ENCODE assay signal across 29 cellular contexts in genomic region chr9:70511858-70512257, GRCh38.
"Had no signal": no experiment of that assay in that cellular context is flagged by ENCODE, and none has a peak within 500 bp of the region (broad histone marks: within the 10 kb centered on the region; RNA-seq: fewer than 3 reads in every experiment).

No MANE protein-coding gene starts in this region.

- H3K9me3 ChIP-seq: esophagus squamous epithelium, gastroesophageal sphincter had no signal

- H3K27ac Mint-ChIP-seq: activated CD4-positive, alpha-beta memory T cell treated with anti-CD3 and anti-CD28 coated beads for 36 hours; activated CD4-positive, alpha-beta T cell treated with anti-CD3 and anti-CD28 coated beads for 36 hours; activated CD4-positive, alpha-beta T cell treated with anti-CD3 and anti-CD28 coated beads, Interleukin-2, amount 10 ng/mL, durations not matched to agents 24 days and 14 days; activated CD8-positive, alpha-beta memory T cell treated with anti-CD3 and anti-CD28 coated beads, Interleukin-2, amount 10 ng/mL, durations not matched to agents 7 days and 5 days; activated CD8-positive, alpha-beta T cell treated with anti-CD3 and anti-CD28 coated beads, Interleukin-2, amount 10 ng/mL, durations not matched to agents 7 days and 5 days; activated naive CD4-positive, alpha-beta T cell treated with anti-CD3 and anti-CD28 coated beads, Interleukin-2, amount 10 ng/mL, durations not matched to agents 7 days and 5 days; activated naive CD4-positive, alpha-beta T cell treated with anti-CD3 and anti-CD28 coated beads, Interleukin-2, amount 50 U/mL, for 72 hours; activated naive CD8-positive, alpha-beta T cell treated with anti-CD3 and anti-CD28 coated beads, Interleukin-2, amount 10 ng/mL, durations not matched to agents 7 days and 5 days; activated T-cell treated with anti-CD3 and anti-CD28 coated beads, Interleukin-2, amount 50 U/mL, for 24 hours; activated T-cell treated with anti-CD3 and anti-CD28 coated beads, Interleukin-2, amount 50 U/mL, for 72 hours; effector memory CD8-positive, alpha-beta T cell had no signal

- H3K27me3 Mint-ChIP-seq: activated CD4-positive, alpha-beta memory T cell treated with anti-CD3 and anti-CD28 coated beads for 36 hours; activated CD4-positive, alpha-beta T cell treated with anti-CD3 and anti-CD28 coated beads for 36 hours; activated CD4-positive, alpha-beta T cell treated with anti-CD3 and anti-CD28 coated beads, Interleukin-2, amount 10 ng/mL, durations not matched to agents 24 days and 14 days; activated CD8-positive, alpha-beta memory T cell treated with anti-CD3 and anti-CD28 coated beads, Interleukin-2, amount 10 ng/mL, durations not matched to agents 7 days and 5 days; activated naive CD4-positive, alpha-beta T cell treated with anti-CD3 and anti-CD28 coated beads, Interleukin-2, amount 10 ng/mL, durations not matched to agents 7 days and 5 days; activated naive CD8-positive, alpha-beta T cell treated with anti-CD3 and anti-CD28 coated beads, Interleukin-2, amount 10 ng/mL, durations not matched to agents 7 days and 5 days; activated T-cell treated with anti-CD3 and anti-CD28 coated beads, Interleukin-2, amount 50 U/mL, for 24 hours; central memory CD8-positive, alpha-beta T cell; effector memory CD8-positive, alpha-beta T cell had no signal

- H3K36me3 Mint-ChIP-seq: activated CD4-positive, alpha-beta memory T cell treated with anti-CD3 and anti-CD28 coated beads for 36 hours; activated CD8-positive, alpha-beta memory T cell treated with anti-CD3 and anti-CD28 coated beads, Interleukin-2, amount 10 ng/mL, durations not matched to agents 7 days and 5 days had no signal

- H3K4me1 ChIP-seq: esophagus squamous epithelium, gastroesophageal sphincter had no signal

- H3K4me3 Mint-ChIP-seq: activated CD4-positive, alpha-beta memory T cell treated with anti-CD3 and anti-CD28 coated beads for 36 hours; activated CD4-positive, alpha-beta T cell treated with anti-CD3 and anti-CD28 coated beads for 36 hours; activated CD4-positive, alpha-beta T cell treated with anti-CD3 and anti-CD28 coated beads, Interleukin-2, amount 10 ng/mL, durations not matched to agents 24 days and 14 days; activated CD8-positive, alpha-beta memory T cell treated with anti-CD3 and anti-CD28 coated beads, Interleukin-2, amount 10 ng/mL, durations not matched to agents 7 days and 5 days; activated CD8-positive, alpha-beta T cell treated with anti-CD3 and anti-CD28 coated beads, Interleukin-2, amount 10 ng/mL, durations not matched to agents 7 days and 5 days; activated naive CD4-positive, alpha-beta T cell treated with anti-CD3 and anti-CD28 coated beads, Interleukin-2, amount 10 ng/mL, durations not matched to agents 7 days and 5 days; activated naive CD8-positive, alpha-beta T cell treated with anti-CD3 and anti-CD28 coated beads, Interleukin-2, amount 10 ng/mL, durations not matched to agents 7 days and 5 days; activated T-cell treated with anti-CD3 and anti-CD28 coated beads, Interleukin-2, amount 50 U/mL, for 24 hours; activated T-cell treated with anti-CD3 and anti-CD28 coated beads, Interleukin-2, amount 50 U/mL, for 72 hours; central memory CD8-positive, alpha-beta T cell; effector memory CD8-positive, alpha-beta T cell had no signal

- H3K4me1 Mint-ChIP-seq: activated CD4-positive, alpha-beta T cell treated with anti-CD3 and anti-CD28 coated beads for 36 hours; activated CD4-positive, alpha-beta T cell treated with anti-CD3 and anti-CD28 coated beads, Interleukin-2, amount 10 ng/mL, durations not matched to agents 24 days and 14 days; activated CD8-positive, alpha-beta memory T cell treated with anti-CD3 and anti-CD28 coated beads, Interleukin-2, amount 10 ng/mL, durations not matched to agents 7 days and 5 days; activated naive CD4-positive, alpha-beta T cell treated with anti-CD3 and anti-CD28 coated beads, Interleukin-2, amount 10 ng/mL, durations not matched to agents 7 days and 5 days; central memory CD8-positive, alpha-beta T cell had no signal

- H3K27ac ChIP-seq: brain microvascular endothelial cell, coronary artery, esophagus squamous epithelium, gastroesophageal sphincter had no signal

- H3K9me3 Mint-ChIP-seq: activated CD4-positive, alpha-beta T cell treated with anti-CD3 and anti-CD28 coated beads, Interleukin-2, amount 10 ng/mL, durations not matched to agents 24 days and 14 days; activated naive CD8-positive, alpha-beta T cell treated with anti-CD3 and anti-CD28 coated beads, Interleukin-2, amount 10 ng/mL, durations not matched to agents 7 days and 5 days; activated T-cell treated with anti-CD3 and anti-CD28 coated beads, Interleukin-2, amount 50 U/mL, for 24 hours; activated T-cell treated with anti-CD3 and anti-CD28 coated beads, Interleukin-2, amount 50 U/mL, for 72 hours; central memory CD8-positive, alpha-beta T cell; effector memory CD8-positive, alpha-beta T cell had no signal

- H3K36me3 ChIP-seq: brain microvascular endothelial cell, esophagus squamous epithelium, gastroesophageal sphincter had no signal

- ATAC-seq: activated CD4-positive, alpha-beta T cell treated with anti-CD3 and anti-CD28 coated beads for 36 hours; activated CD8-positive, alpha-beta memory T cell treated with anti-CD3 and anti-CD28 coated beads, Interleukin-2, amount 10 ng/mL, durations not matched to agents 7 days and 5 days; activated CD8-positive, alpha-beta T cell treated with anti-CD3 and anti-CD28 coated beads, Interleukin-2, amount 10 ng/mL, durations not matched to agents 7 days and 5 days; activated naive CD4-positive, alpha-beta T cell treated with anti-CD3 and anti-CD28 coated beads, Interleukin-2, amount 50 U/mL, for 72 hours; activated T-cell treated with anti-CD3 and anti-CD28 coated beads, Interleukin-2, amount 50 U/mL, for 72 hours; effector memory CD8-positive, alpha-beta T cell; gastroesophageal sphincter had no signal

- DNase-seq: activated CD4-positive, alpha-beta memory T cell treated with anti-CD3 and anti-CD28 coated beads for 36 hours; activated CD4-positive, alpha-beta T cell treated with anti-CD3 and anti-CD28 coated beads for 36 hours; activated CD4-positive, alpha-beta T cell treated with anti-CD3 and anti-CD28 coated beads, Interleukin-2, amount 10 ng/mL, durations not matched to agents 24 days and 14 days; activated CD4-positive, CD25-positive, alpha-beta regulatory T cell; activated CD4-positive, CD25-positive, alpha-beta regulatory T cell treated with anti-CD3 and anti-CD28 coated beads, Interleukin-2, amount 50 U/mL, for 72 hours; activated CD8-positive, alpha-beta memory T cell treated with anti-CD3 and anti-CD28 coated beads, Interleukin-2, amount 10 ng/mL, durations not matched to agents 7 days and 5 days; activated CD8-positive, alpha-beta memory T cell treated with anti-CD3 and anti-CD28 coated beads, Interleukin-2, amount 50 U/mL, for 4 hours; activated CD8-positive, alpha-beta T cell treated with anti-CD3 and anti-CD28 coated beads, Interleukin-2, amount 10 ng/mL, durations not matched to agents 7 days and 5 days; activated gamma-delta T cell; activated naive CD4-positive, alpha-beta T cell; activated naive CD4-positive, alpha-beta T cell treated with anti-CD3 and anti-CD28 coated beads, Interleukin-2, amount 10 ng/mL, durations not matched to agents 7 days and 5 days; activated naive CD8-positive, alpha-beta T cell treated with anti-CD3 and anti-CD28 coated beads, Interleukin-2, amount 10 ng/mL, durations not matched to agents 7 days and 5 days; activated T-cell treated with anti-CD3 and anti-CD28 coated beads, Interleukin-2, amount 50 U/mL, for 24 hours; activated T-cell treated with anti-CD3 and anti-CD28 coated beads, Interleukin-2, amount 50 U/mL, for 72 hours; amniotic stem cell; anterior cingulate cortex; brain microvascular endothelial cell; dermis blood vessel endothelial cell; effector CD4-positive, alpha-beta T cell; effector memory CD8-positive, alpha-beta T cell; esophagus squamous epithelium; foreskin melanocyte; T-helper 2 cell had no signal

- H3K4me3 ChIP-seq: coronary artery, esophagus squamous epithelium, gastroesophageal sphincter had no signal

- H3K27me3 ChIP-seq: brain microvascular endothelial cell, esophagus squamous epithelium, gastroesophageal sphincter had no signal

- FAIRE-seq: astrocyte, bronchial epithelial cell had no signal
